Comparison of ENCODE assay signal across 13 cellular contexts in the genomic region with DNA sequence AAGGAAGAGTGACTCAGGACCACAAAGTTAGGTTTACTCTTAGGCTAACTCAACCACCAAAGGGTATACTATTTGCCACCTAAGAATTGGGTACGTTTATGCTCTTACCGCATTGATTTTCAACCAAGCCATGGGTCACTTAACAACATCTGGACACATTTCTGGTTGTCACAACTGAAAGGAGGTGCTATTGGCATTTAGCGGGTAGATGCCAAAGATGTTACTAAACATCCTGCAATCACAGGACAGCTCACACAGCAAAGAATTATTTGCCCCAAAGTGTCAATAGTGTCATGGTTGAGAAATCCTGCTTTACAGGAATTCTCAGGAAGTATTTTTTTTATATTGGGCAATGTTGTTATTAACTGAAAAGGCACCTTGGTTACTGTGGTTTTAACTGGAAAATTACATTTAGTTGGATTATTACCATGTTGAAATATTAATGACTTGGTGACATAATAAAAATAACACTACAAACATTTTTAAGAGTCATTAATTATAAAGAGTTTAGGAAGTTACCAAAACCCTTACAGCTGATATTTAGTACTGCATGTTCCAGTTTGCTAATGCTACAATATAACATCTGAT.
DNase-seq lines count a peak whose midpoint lies in the region; ATAC-seq, FAIRE-seq and TF ChIP-seq lines count a peak whose summit lies in the region.
"Had no signal": no experiment of that assay in that cellular context is flagged by ENCODE, and none has a peak within 500 bp of the region (broad histone marks: within the 10 kb centered on the region; RNA-seq: fewer than 3 reads in every experiment).

No MANE protein-coding gene starts in this region.

- no peak overlapping the region for H3K4me3 ChIP-seq in choroid plexus epithelial cell (ENCODE audit: low read depth, low read length)
- no peak overlapping the region for H3K4me3 ChIP-seq in lung
- no peak overlapping the region for H3K4me3 ChIP-seq in small intestine (ENCODE audit: low read depth in 1 of 2, low read length in 2 of 2)
- H3K4me3 ChIP-seq in SK-N-SH (ENCODE audit: low read depth in 2 of 2, low read length in 1 of 2), result no peak overlapping the region
- H3K4me3 ChIP-seq: stomach had no signal

- no peak for FAIRE-seq in small intestine (lab: Jason Lieb, UNC)

- DNase-seq in AML-193 (lab: John Stamatoyannopoulos, UW), result peak; percentile 92 to 95
- DNase-seq in LHCN-M2 (ENCODE audit: low read depth), result peak; percentile 95
- DNase-seq in choroid plexus epithelial cell (ENCODE audit: low read depth), result peak; percentile 88
- DNase-seq in lung (ENCODE audit: low spot score), result no peak
- no peak for DNase-seq in small intestine
- no peak for DNase-seq in inferior parietal cortex (ENCODE audit: extremely low spot score)
- no peak for DNase-seq in NCI-H774 (lab: John Stamatoyannopoulos, UW)
- no peak for DNase-seq in SK-N-SH
- DNase-seq: activated naive CD4-positive, alpha-beta T cell treated with anti-CD3 and anti-CD28 coated beads, Interleukin-2, amount 10 ng/mL, durations not matched to agents 7 days and 5 days; effector memory CD8-positive, alpha-beta T cell; NCI-H1092 treated with DMSO at 0.1 percent for 48 hours; OCI-M1; stomach had no signal

- no peaks in the 10 kb centered on the region for H4K20me1 ChIP-seq in SK-N-SH (ENCODE audit: insufficient read depth)

- no peaks in the 10 kb centered on the region for H3K36me3 ChIP-seq in lung (ENCODE audit: control insufficient read depth in 2 of 2, insufficient read depth in 2 of 2, low read length in 2 of 2)
- H3K36me3 ChIP-seq in small intestine (ENCODE audit: control insufficient read depth in 2 of 2, insufficient read depth in 2 of 2, low read length in 2 of 2), result no peaks in the 10 kb centered on the region
- H3K36me3 ChIP-seq in SK-N-SH (replicated peaks in 1 of 2; ENCODE audit: control insufficient read depth in 1 of 2, insufficient read depth in 2 of 2, low read length in 1 of 2), result no peaks in the 10 kb centered on the region
- H3K36me3 ChIP-seq: stomach had no signal

- no peak overlapping the region for H3K9ac ChIP-seq in SK-N-SH

- peaks cover 0 to 16% of the 10 kb centered on the region in 2 donors for H3K9me3 ChIP-seq in lung (ENCODE audit: control insufficient read depth in 2 of 2, insufficient read depth in 1 of 2, low read length in 1 of 2)
- no peaks in the 10 kb centered on the region for H3K9me3 ChIP-seq in small intestine (ENCODE audit: control insufficient read depth, low read depth)
- H3K9me3 ChIP-seq in SK-N-SH, result no peaks in the 10 kb centered on the region

- no peak for TF ChIP-seq CTCF in choroid plexus epithelial cell (conservative IDR thresholded peaks at IDR 0.05; ENCODE audit: low read depth, low read length)
- no peak for TF ChIP-seq CTCF in lung (IDR thresholded peaks at IDR 0.05; ENCODE audit: control extremely low read depth, extremely low read depth)
- TF ChIP-seq CTCF in SK-N-SH (IDR thresholded peaks at IDR 0.05), result no peak

- H3K27me3 ChIP-seq in lung (ENCODE audit: control insufficient read depth, insufficient read depth) (no peaks in the 10 kb centered on the region), small intestine (ENCODE audit: control insufficient read depth in 2 of 2, insufficient read depth in 2 of 2, low read length in 2 of 2) (no peaks in the 10 kb centered on the region), SK-N-SH (ENCODE audit: insufficient read depth) (no peaks in the 10 kb centered on the region)
- H3K27me3 ChIP-seq: stomach had no signal

- H3K27ac ChIP-seq in lung (ENCODE audit: low read depth in 1 of 2, low read length in 1 of 2), result no peak overlapping the region
- no peak overlapping the region for H3K27ac ChIP-seq in small intestine (ENCODE audit: low read depth in 1 of 2, low read length in 1 of 2)
- peak overlapping the region in 1 of 2 experiments; percentile 52; a peak in 2 of 4 replicates for H3K27ac ChIP-seq in SK-N-SH (ENCODE audit: low read depth in 2 of 2, low read length in 1 of 2)
- H3K27ac ChIP-seq: stomach had no signal

- H3K79me2 ChIP-seq in SK-N-SH (ENCODE audit: insufficient read depth), result no peaks in the 10 kb centered on the region

- no peak overlapping the region for H2AFZ ChIP-seq in SK-N-SH (ENCODE audit: low read depth)

- POLR2A ChIA-PET in SK-N-SH (lab: Yijun Ruan, JAX), result no interaction called here

- no peaks in the 10 kb centered on the region for H3K9me2 ChIP-seq in SK-N-SH

- WGBS in lung, 2 donors, result 29 to 69% methylated on average over 3 of the region's 3 CpGs
- WGBS in small intestine, 3 donors, result 86 to 93% (median 90%) methylated on average over 3 of the region's 3 CpGs
- WGBS in SK-N-SH (ENCODE audit: low lambda C conversion rate), result 44% methylated on average over 3 of the region's 3 CpGs

- no peak for TF ChIP-seq RAD21 in SK-N-SH (IDR thresholded peaks at IDR 0.05; ENCODE audit: low read length)

- H3F3A ChIP-seq in SK-N-SH (replicated peaks; ENCODE audit: insufficient read depth), result peaks cover 7% of the 10 kb centered on the region

- CTCF ChIA-PET in SK-N-SH (lab: Yijun Ruan, JAX), result no interaction called here

- peak; percentile 49 for ATAC-seq in lung (ENCODE audit: insufficient read depth, low FRiP score)
- ATAC-seq: effector memory CD8-positive, alpha-beta T cell had no signal

- TF ChIP-seq EP300 in SK-N-SH (IDR thresholded peaks at IDR 0.05; ENCODE audit: borderline replicate concordance in 1 of 2, low read depth in 1 of 2, low read length in 1 of 2), result no peak

- H3K4me1 ChIP-seq in lung (ENCODE audit: control insufficient read depth in 2 of 2, insufficient read depth in 2 of 2, low read length in 2 of 2) (peaks cover 0 to 2% of the 10 kb centered on the region in 2 donors), small intestine (ENCODE audit: control insufficient read depth in 2 of 2, insufficient read depth in 1 of 2, low read depth in 1 of 2, low read length in 1 of 2) (no peaks in the 10 kb centered on the region), SK-N-SH (ENCODE audit: control insufficient read depth in 1 of 2, insufficient read depth in 2 of 2, low read depth in 1 of 2, low read length in 1 of 2) (no peaks in the 10 kb centered on the region)
- H3K4me1 ChIP-seq: stomach had no signal

- no peak overlapping the region for H3K4me2 ChIP-seq in SK-N-SH

TF ChIP-seq in SK-N-SH, 30 proteins besides CTCF, POLR2A, EP300 and RAD21:
- TF ChIP-seq, protein P1, sequence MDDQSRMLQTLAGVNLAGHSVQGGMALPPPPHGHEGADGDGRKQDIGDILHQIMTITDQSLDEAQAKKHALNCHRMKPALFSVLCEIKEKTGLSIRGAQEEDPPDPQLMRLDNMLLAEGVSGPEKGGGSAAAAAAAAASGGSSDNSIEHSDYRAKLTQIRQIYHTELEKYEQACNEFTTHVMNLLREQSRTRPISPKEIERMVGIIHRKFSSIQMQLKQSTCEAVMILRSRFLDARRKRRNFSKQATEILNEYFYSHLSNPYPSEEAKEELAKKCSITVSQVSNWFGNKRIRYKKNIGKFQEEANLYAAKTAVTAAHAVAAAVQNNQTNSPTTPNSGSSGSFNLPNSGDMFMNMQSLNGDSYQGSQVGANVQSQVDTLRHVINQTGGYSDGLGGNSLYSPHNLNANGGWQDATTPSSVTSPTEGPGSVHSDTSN (IDR thresholded peaks at IDR 0.05), result no peak
- TF ChIP-seq, protein P2, sequence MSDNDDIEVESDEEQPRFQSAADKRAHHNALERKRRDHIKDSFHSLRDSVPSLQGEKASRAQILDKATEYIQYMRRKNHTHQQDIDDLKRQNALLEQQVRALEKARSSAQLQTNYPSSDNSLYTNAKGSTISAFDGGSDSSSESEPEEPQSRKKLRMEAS (IDR thresholded peaks at IDR 0.05; ENCODE audit: low read depth), result no peak
- no peak for TF ChIP-seq MXI1 (IDR thresholded peaks at IDR 0.05; ENCODE audit: low read depth, low read length)
- TF ChIP-seq TCF12 (IDR thresholded peaks at IDR 0.05), result no peak
- TF ChIP-seq POLR2AphosphoS5 (IDR thresholded peaks at IDR 0.05; ENCODE audit: low read depth, low read length), result no peak
- TF ChIP-seq RCOR1 (IDR thresholded peaks at IDR 0.05; ENCODE audit: low read length), result no peak
- no peak for TF ChIP-seq SMC3 (IDR thresholded peaks at IDR 0.05; ENCODE audit: low read depth, low read length)

Comparison
In these comparisons a context has a peak if more than half of its experiments do, and no peak if none do; other contexts are left out.
1. DNase-seq: peak in AML-193 (2 of 2), LHCN-M2 (single experiment) and choroid plexus epithelial cell (single experiment); none in lung (single experiment), small intestine (single experiment), inferior parietal cortex (single experiment), NCI-H774 (single experiment) and SK-N-SH (single experiment).